In genomic region chr11:129750343-129751292, GRCh38 we compare ENCODE assay signal across 8 cellular contexts.
DNase-seq lines count a peak whose midpoint lies in the region; ATAC-seq and TF ChIP-seq lines count a peak whose summit lies in the region.

No MANE protein-coding gene starts in this region.

- TF ChIP-seq CTCF in BJ (IDR thresholded peaks at IDR 0.05; ENCODE audit: insufficient read depth, low read depth, low read length) = peak; percentile 89

- no peaks in the 10 kb centered on the region for H3K36me3 ChIP-seq in BJ (ENCODE audit: control insufficient read depth, insufficient read depth, low read length)

- H3K4me1 Mint-ChIP-seq in activated CD4-positive, alpha-beta memory T cell treated with anti-CD3 and anti-CD28 coated beads for 36 hours (ENCODE audit: low read depth) = peaks cover 7% of the 10 kb centered on the region

- H3K27ac Mint-ChIP-seq in activated CD4-positive, alpha-beta memory T cell treated with anti-CD3 and anti-CD28 coated beads for 36 hours = no peak overlapping the region

- ATAC-seq in GM19023 (IDR thresholded peaks at IDR 0.05; ENCODE audit: unreplicated experiment) (peak; percentile 86), HG03175 (IDR thresholded peaks at IDR 0.05; ENCODE audit: unreplicated experiment) (peak; percentile 87)

- CTCF ChIA-PET in BJ (lab: Yijun Ruan, JAX) = interaction anchor here (0.6 to 7.4 kb wide), 20 partner anchors 10 to 628 kb away, joined by 3 to 73 read pairs (median 4); partner anchors contain the start of gene BARX2
- CTCF ChIA-PET in activated CD4-positive, alpha-beta memory T cell treated with anti-CD3 and anti-CD28 coated beads for 36 hours (lab: Charles Lee) = interaction anchor here (0.7 to 3.2 kb wide), 19 partner anchors 9 to 632 kb away, joined by 3 to 32 read pairs (median 4); partner anchors contain the start of gene BARX2

- intact Hi-C loops in activated CD4-positive, alpha-beta memory T cell treated with anti-CD3 and anti-CD28 coated beads for 36 hours (cut with micrococcal nuclease) = loop anchor here (1.0 to 5.0 kb wide), 5 partner anchors 53 to 868 kb away; no protein-coding TSS in a partner anchor

- peaks cover 7% of the 10 kb centered on the region for H3K27me3 ChIP-seq in BJ (ENCODE audit: control insufficient read depth, insufficient read depth, low read length)

- H3K4me3 Mint-ChIP-seq in activated CD4-positive, alpha-beta memory T cell treated with anti-CD3 and anti-CD28 coated beads for 36 hours = no peak overlapping the region

- H3K9me3 Mint-ChIP-seq in activated CD4-positive, alpha-beta memory T cell treated with anti-CD3 and anti-CD28 coated beads for 36 hours = peaks cover 4% of the 10 kb centered on the region

- H3K4me3 ChIP-seq in BJ (ENCODE audit: low read depth, low read length) = no peak overlapping the region

- peaks cover 1% of the 10 kb centered on the region for H3K36me3 Mint-ChIP-seq in activated CD4-positive, alpha-beta memory T cell treated with anti-CD3 and anti-CD28 coated beads for 36 hours

- DNase-seq in BJ (ENCODE audit: low read depth) (peak; percentile 2), NCI-H510A (lab: John Stamatoyannopoulos, UW) (peak; percentile 73), ecto neural progenitor cell (ENCODE audit: low spot score) (peak; percentile 89), lung microvascular endothelial cell (ENCODE audit: low read depth in 2 of 2) (peak; percentile 81 to 87)
- peak; percentile 85 for DNase-seq in activated CD4-positive, alpha-beta memory T cell treated with anti-CD3 and anti-CD28 coated beads for 36 hours
- DNase-seq in stimulated activated CD8-positive, alpha-beta memory T cell treated with anti-CD3 and anti-CD28 coated beads, Interleukin-12 subunit alpha, Interleukin-12 subunit beta, amount 100 ng/mL, for 24 hours (ENCODE audit: extremely low read depth) = peak; percentile 31

- peaks cover 3% of the 10 kb centered on the region for H3K27me3 Mint-ChIP-seq in activated CD4-positive, alpha-beta memory T cell treated with anti-CD3 and anti-CD28 coated beads for 36 hours

- POLR2A ChIA-PET in BJ (lab: Charles Lee) = no interaction called here
- POLR2A ChIA-PET in activated CD4-positive, alpha-beta memory T cell treated with anti-CD3 and anti-CD28 coated beads for 36 hours (lab: Charles Lee) = no interaction called here

Comparison
In these comparisons a context has a peak if more than half of its experiments do, and no peak if none do; other contexts are left out.
1. DNase-seq: peak in every context shown above with its lines; median percentile 89 in ecto neural progenitor cell; 85 in activated CD4-positive, alpha-beta memory T cell treated with anti-CD3 and anti-CD28 coated beads for 36 hours; 84 in lung microvascular endothelial cell; 73 in NCI-H510A; 31 in stimulated activated CD8-positive, alpha-beta memory T cell treated with anti-CD3 and anti-CD28 coated beads, Interleukin-12 subunit alpha, Interleukin-12 subunit beta, amount 100 ng/mL, for 24 hours; 2 in BJ.